1 cellular context compared by ENCODE assay signal in genomic region chr1:151993734-151994496, GRCh38.
TF ChIP-seq lines count a peak whose summit lies in the region.

TSS of gene S100A10 (minus strand) at chr1:151993859. CDS start at chr1:151986230, 7,629 bp downstream.

TF ChIP-seq in HepG2, 621 proteins besides CTCF, POLR2A, EP300 and RAD21 (continued from another document):
- TF ChIP-seq ZFP91 (CRISPR knock-in tag; IDR thresholded peaks at IDR 0.05; ENCODE audit: borderline replicate concordance) (0 out of 2 replicates have a peak, but pooled peaks have one; percentile 53), REXO4 (CRISPR knock-in tag; IDR thresholded peaks at IDR 0.05; ENCODE audit: borderline replicate concordance) (no peak), ZNF430 (CRISPR knock-in tag; IDR thresholded peaks at IDR 0.05) (no peak), PAXIP1 (CRISPR knock-in tag; conservative IDR thresholded peaks at IDR 0.05) (peak; percentile 24; the same call in 1 of the 2 replicates), ZNF3 (CRISPR knock-in tag; IDR thresholded peaks at IDR 0.05) (no peak), HOXA3 (CRISPR knock-in tag; IDR thresholded peaks at IDR 0.05) (peak; percentile 5; the same call in 1 of the 2 replicates), SMAD1 (CRISPR knock-in tag; IDR thresholded peaks at IDR 0.05; ENCODE audit: borderline replicate concordance, low read depth) (no peak), HNRNPLL (IDR thresholded peaks at IDR 0.05; ENCODE audit: low read depth, low read length, poor library complexity, severe bottlenecking) (peak; percentile 21), BCL3 (CRISPR knock-in tag; IDR thresholded peaks at IDR 0.05) (0 out of 2 replicates have a peak, but pooled peaks have one; percentile 57), YEATS4 (CRISPR knock-in tag; IDR thresholded peaks at IDR 0.05; ENCODE audit: borderline replicate concordance) (peak; percentile 45), ZGPAT (CRISPR knock-in tag; IDR thresholded peaks at IDR 0.05) (peak; percentile 49; the same call in 1 of the 2 replicates), SIN3A (IDR thresholded peaks at IDR 0.05; ENCODE audit: borderline replicate concordance, low read depth, low read length) (peak; percentile 36; the same call in 1 of the 2 replicates), UBTF (CRISPR knock-in tag; IDR thresholded peaks at IDR 0.05) (peak; percentile 72), ZMAT3 (CRISPR knock-in tag; conservative IDR thresholded peaks at IDR 0.05) (no peak), HOXA5 (CRISPR knock-in tag; IDR thresholded peaks at IDR 0.05) (0 out of 2 replicates have a peak, but pooled peaks have one; percentile 35), SUZ12 (IDR thresholded peaks at IDR 0.05; ENCODE audit: low read depth, low read length) (no peak), MAF1 (CRISPR knock-in tag; IDR thresholded peaks at IDR 0.05; ENCODE audit: borderline replicate concordance) (no peak), ZNF234 (CRISPR knock-in tag; conservative IDR thresholded peaks at IDR 0.05) (peak; percentile 64; the same call in 1 of the 2 replicates), ZNF891 (CRISPR knock-in tag; IDR thresholded peaks at IDR 0.05) (0 out of 2 replicates have a peak, but pooled peaks have one; percentile 28), ZBTB7B (CRISPR knock-in tag; IDR thresholded peaks at IDR 0.05) (0 out of 2 replicates have a peak, but pooled peaks have one; percentile 17), ZNF788 (CRISPR knock-in tag; IDR thresholded peaks at IDR 0.05; ENCODE audit: borderline replicate concordance) (peak; percentile 31; the same call in 1 of the 2 replicates), DMAP1 (CRISPR knock-in tag; IDR thresholded peaks at IDR 0.05) (peak; percentile 31; the same call in 1 of the 2 replicates), ZNF260 (CRISPR knock-in tag; IDR thresholded peaks at IDR 0.05; ENCODE audit: borderline replicate concordance, low read depth) (no peak), ZNF263 (CRISPR knock-in tag; IDR thresholded peaks at IDR 0.05) (peak; percentile 86), MAFF (IDR thresholded peaks at IDR 0.05; ENCODE audit: low read depth, low read length) (no peak), NFATC3 (CRISPR knock-in tag; IDR thresholded peaks at IDR 0.05) (no peak), RFXAP (CRISPR knock-in tag; IDR thresholded peaks at IDR 0.05; ENCODE audit: borderline replicate concordance) (0 out of 2 replicates have a peak, but pooled peaks have one; percentile 13), TCF12 (IDR thresholded peaks at IDR 0.05) (no peak), TCF12 (CRISPR knock-in tag; IDR thresholded peaks at IDR 0.05) (0 out of 2 replicates have a peak, but pooled peaks have one; percentile 40), ZUFSP (CRISPR knock-in tag; IDR thresholded peaks at IDR 0.05; ENCODE audit: borderline replicate concordance) (no peak), NR2F6 (IDR thresholded peaks at IDR 0.05) (no peak), NR2F6 (CRISPR knock-in tag; IDR thresholded peaks at IDR 0.05) (peak; percentile 39), ZNF878 (CRISPR knock-in tag; IDR thresholded peaks at IDR 0.05) (no peak), ZBTB1 (CRISPR knock-in tag; IDR thresholded peaks at IDR 0.05; ENCODE audit: borderline replicate concordance) (no peak), NFKB2 (CRISPR knock-in tag; IDR thresholded peaks at IDR 0.05; ENCODE audit: borderline replicate concordance) (0 out of 2 replicates have a peak, but pooled peaks have one; percentile 26), HNRNPK (IDR thresholded peaks at IDR 0.05; ENCODE audit: low read depth, low read length, poor library complexity, severe bottlenecking) (peak; percentile 80), BCL6 (CRISPR knock-in tag; IDR thresholded peaks at IDR 0.05) (peak; percentile 5), ZNF597 (CRISPR knock-in tag; IDR thresholded peaks at IDR 0.05) (no peak), TAF1 (CRISPR knock-in tag; IDR thresholded peaks at IDR 0.05) (peak; percentile 51; the same call in 1 of the 2 replicates), ZNF17 (CRISPR knock-in tag; IDR thresholded peaks at IDR 0.05) (no peak), ZFY (CRISPR knock-in tag; IDR thresholded peaks at IDR 0.05) (peak; percentile 51), MYPOP (CRISPR knock-in tag; IDR thresholded peaks at IDR 0.05) (peak; percentile 47; the same call in 1 of the 2 replicates)
